18 cellular contexts compared by ENCODE assay signal in genomic region chr13:105894711-105895110, GRCh38.
"Had no signal": no experiment of that assay in that cellular context is flagged by ENCODE, and none has a peak within 500 bp of the region (broad histone marks: within the 10 kb centered on the region; RNA-seq: fewer than 3 reads in every experiment).

No MANE protein-coding gene starts in this region.

- H3K4me3 ChIP-seq: dorsolateral prefrontal cortex, hepatocyte, right atrium auricular region, skin epidermis, tibial nerve had no signal

- H3K4me3 Mint-ChIP-seq: activated T-helper 1 cell treated with anti-CD3 and anti-CD28 coated beads, Interleukin-12 subunit alpha, Interleukin-12 subunit beta, Interleukin-2, Interleukin-4 antibody, amounts not matched to agents 30 ng/mL and 10 ng/mL and 1 ng/mL, durations not matched to agents 14 hours and 24 hours and 36 hours; brain; natural killer cell treated with Interleukin-12 subunit alpha and Interleukin-12 subunit beta and Interleukin-15 and Interleukin-18, amount 100 ng/mL, for 72 hours had no signal

- H3K27ac Mint-ChIP-seq: activated naive CD4-positive, alpha-beta T cell treated with anti-CD3 and anti-CD28 coated beads, Interleukin-2, amount 50 U/mL, for 72 hours; activated T-helper 1 cell treated with anti-CD3 and anti-CD28 coated beads, Interleukin-12 subunit alpha, Interleukin-12 subunit beta, Interleukin-2, Interleukin-4 antibody, amounts not matched to agents 30 ng/mL and 10 ng/mL and 1 ng/mL, durations not matched to agents 14 hours and 24 hours and 36 hours; brain; natural killer cell treated with Interleukin-12 subunit alpha and Interleukin-12 subunit beta and Interleukin-15 and Interleukin-18, amount 100 ng/mL, for 72 hours; progenitor cell of endocrine pancreas had no signal

- H3K36me3 Mint-ChIP-seq: activated naive CD4-positive, alpha-beta T cell treated with anti-CD3 and anti-CD28 coated beads, Interleukin-2, amount 50 U/mL, for 72 hours; brain; natural killer cell treated with Interleukin-12 subunit alpha and Interleukin-12 subunit beta and Interleukin-15 and Interleukin-18, amount 100 ng/mL, for 72 hours had no signal

- DNase-seq: activated CD4-positive, CD25-positive, alpha-beta regulatory T cell treated with anti-CD3 and anti-CD28 coated beads, Interleukin-2, amount 50 U/mL, for 72 hours; activated gamma-delta T cell treated with Interleukin-2 at 50 U/mL for 16 hours; amygdala; caudate nucleus; dorsolateral prefrontal cortex; foreskin keratinocyte; stimulated activated naive CD8-positive, alpha-beta T cell treated with anti-CD3 and anti-CD28 coated beads, Interleukin-15, Interleukin-2, amounts not matched to agents 100 U/mL and 50 U/mL, for 24 hours; substantia nigra; T1000 had no signal

- H3K27me3 Mint-ChIP-seq: natural killer cell treated with Interleukin-12 subunit alpha and Interleukin-12 subunit beta and Interleukin-15 and Interleukin-18, amount 100 ng/mL, for 72 hours; progenitor cell of endocrine pancreas had no signal

- H3K9me3 Mint-ChIP-seq: activated naive CD4-positive, alpha-beta T cell treated with anti-CD3 and anti-CD28 coated beads, Interleukin-2, amount 50 U/mL, for 72 hours had no signal
